ENCODE assay signal across 8 cellular contexts in the genomic region with DNA sequence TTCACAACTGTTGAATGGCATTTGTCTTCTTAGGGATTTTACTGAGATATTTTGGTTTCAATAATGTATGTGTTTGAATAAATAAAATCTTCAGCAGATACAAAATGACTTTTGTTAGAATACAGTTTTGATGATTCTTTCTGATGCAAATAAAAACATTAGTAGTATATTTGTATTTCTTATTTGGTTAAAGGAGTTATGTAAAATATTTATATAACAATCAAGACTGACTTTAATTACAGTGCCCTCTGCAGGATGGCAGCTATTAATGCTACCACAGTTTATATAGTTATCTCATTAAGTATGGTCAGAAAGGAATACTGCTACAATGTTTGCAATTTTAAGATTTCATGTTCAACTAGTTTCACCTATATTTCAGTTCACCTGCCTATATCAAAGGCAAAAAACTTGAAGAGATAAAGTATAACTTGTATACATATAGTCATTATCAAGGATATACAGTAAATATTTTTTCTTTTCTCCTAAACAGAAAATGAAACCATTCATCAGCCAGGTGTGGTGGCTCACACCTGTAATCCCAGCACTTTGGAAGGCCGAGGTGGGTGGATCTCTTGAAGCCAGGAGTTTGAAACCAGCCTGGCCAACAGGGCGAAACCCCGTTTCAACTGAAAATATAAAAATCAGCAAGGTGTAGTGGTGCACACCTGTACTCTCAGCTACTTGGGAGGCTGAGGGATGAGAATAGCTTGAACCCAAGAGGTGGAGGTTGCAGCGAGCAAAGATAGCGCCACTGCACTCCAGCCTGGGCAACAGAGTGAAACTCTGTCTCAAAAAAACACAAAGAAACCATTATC. TPM values are rescaled to one million over a fixed set of nuclear protein-coding genes. Genes with fewer than 3 reads are reported as not detected.
DNase-seq lines count a peak whose midpoint lies in the region; ATAC-seq and TF ChIP-seq lines count a peak whose summit lies in the region.

No MANE protein-coding gene starts in this region.

- intact Hi-C loops in CD4-positive, alpha-beta memory T cell (cut with micrococcal nuclease) = loop anchor here (1.0 to 10.0 kb wide), 3 partner anchors 20 to 194 kb away; partner anchors contain the start of gene ARL5A
- intact Hi-C loops in right lobe of liver (cut with DNase I) (no loop called here), lower leg skin (cut with DNase I; ENCODE audit: low total_unique reads) (no loop called here)

- ATAC-seq in right lobe of liver = peak; percentile 73 to 86 (median 76)

- CTCF ChIA-PET in CD4-positive, alpha-beta memory T cell (lab: Charles Lee; ENCODE audit: partially characterized antibody) = interaction anchor here (1.0 to 1.4 kb wide), 2 partner anchors 21 to 194 kb away, joined by 3 read pairs; no protein-coding TSS in a partner anchor

- peaks cover 0 to 7% (median 4%) of the 10 kb centered on the region in 4 donors for H3K4me1 Mint-ChIP-seq in CD4-positive, alpha-beta memory T cell

- H3K4me3 ChIP-seq in CD4-positive, alpha-beta memory T cell (ENCODE audit: low read length in 2 of 2) = peak overlapping the region in 1 of 2 donors; percentile 12
- H3K4me3 ChIP-seq in astrocyte of the cerebellum (ENCODE audit: low read depth, low read length) = no peak overlapping the region
- no peak overlapping the region for H3K4me3 ChIP-seq in right lobe of liver
- H3K4me3 ChIP-seq in lower leg skin (ENCODE audit: low read depth, poor library complexity, severe bottlenecking) = no peak overlapping the region

- H3K4me1 ChIP-seq in CD4-positive, alpha-beta memory T cell (ENCODE audit: insufficient read depth, low read length) = peaks cover 14% of the 10 kb centered on the region
- peaks cover 0 to 6% (median 0%) of the 10 kb centered on the region in 4 donors for H3K4me1 ChIP-seq in right lobe of liver

- no peak for TF ChIP-seq POLR2A in right lobe of liver (IDR thresholded peaks at IDR 0.05)
- no peak for TF ChIP-seq POLR2A in lower leg skin (IDR thresholded peaks at IDR 0.05)

- H3K36me3 ChIP-seq in CD4-positive, alpha-beta memory T cell (ENCODE audit: insufficient read depth, low read length) = peaks cover 21% of the 10 kb centered on the region
- H3K36me3 ChIP-seq in right lobe of liver = peaks cover 0 to 22% (median 10%) of the 10 kb centered on the region in 4 donors

- peak in 4 of 5 donors; percentile 31 to 44 (median 41) for DNase-seq in CD4-positive, alpha-beta memory T cell
- peak; percentile 22 for DNase-seq in HCEC 1CT
- no peak for DNase-seq in astrocyte of the cerebellum (ENCODE audit: low read depth)
- DNase-seq in right lobe of liver = no peak
- DNase-seq in activated CD4-positive, alpha-beta T cell treated with anti-CD3 and anti-CD28 coated beads for 1 hour = no peak
- DNase-seq in lower leg skin (ENCODE audit: low spot score in 2 of 2) = no peak
- no peak for DNase-seq in NCI-H1930 (lab: John Stamatoyannopoulos, UW)
- no peak for DNase-seq in COR-L47 (lab: John Stamatoyannopoulos, UW)

- H3K36me3 Mint-ChIP-seq in CD4-positive, alpha-beta memory T cell = peaks cover 30 to 33% of the 10 kb centered on the region in 2 donors

- peaks cover 0 to 6% (median 0%) of the 10 kb centered on the region in 8 donors for H3K9me3 Mint-ChIP-seq in CD4-positive, alpha-beta memory T cell

- peak; percentile 24 for TF ChIP-seq CTCF in astrocyte of the cerebellum (IDR thresholded peaks at IDR 0.05; ENCODE audit: low read depth, low read length, missing control alignments)
- TF ChIP-seq CTCF in right lobe of liver (IDR thresholded peaks at IDR 0.05) = peak; percentile 47 to 73 (median 63)
- TF ChIP-seq CTCF in lower leg skin (IDR thresholded peaks at IDR 0.05) = no peak

- POLR2A ChIA-PET in CD4-positive, alpha-beta memory T cell (lab: Charles Lee; ENCODE audit: partially characterized antibody) = interaction anchor here (0.8 kb wide), 1 partner anchor 19 kb away, joined by 3 read pairs; no protein-coding TSS in a partner anchor

- 58% methylated on average over 1 of the region's 5 CpGs for WGBS in right lobe of liver (ENCODE audit: insufficient coverage, low coverage, low lambda C conversion rate, missing lambda C conversion rate)
- WGBS in lower leg skin, 2 donors = 88 to 93% methylated on average over 5 of the region's 5 CpGs

- no peaks in the 10 kb centered on the region for H3K27me3 Mint-ChIP-seq in CD4-positive, alpha-beta memory T cell

- no peak overlapping the region for H3K27ac ChIP-seq in CD4-positive, alpha-beta memory T cell (ENCODE audit: low read depth, low read length)
- H3K27ac ChIP-seq in right lobe of liver = no peak overlapping the region

- H3K4me3 Mint-ChIP-seq in CD4-positive, alpha-beta memory T cell = peak overlapping the region in 4 of 8 donors; percentile 10 to 62 (median 32)

- no peaks in the 10 kb centered on the region for H3K9me3 ChIP-seq in CD4-positive, alpha-beta memory T cell (ENCODE audit: control insufficient read depth in 1 of 2, low read length in 2 of 2)
- H3K9me3 ChIP-seq in right lobe of liver = no peaks in the 10 kb centered on the region

- in situ Hi-C loops in astrocyte of the cerebellum (cut with HindIII; ENCODE audit: low sequenced_read_pairs) = no loop called here

- peak overlapping the region in 5 of 7 donors; percentile 10 to 59 (median 38) for H3K27ac Mint-ChIP-seq in CD4-positive, alpha-beta memory T cell

- no peaks in the 10 kb centered on the region for H3K27me3 ChIP-seq in CD4-positive, alpha-beta memory T cell (ENCODE audit: insufficient read depth, low read length)
- H3K27me3 ChIP-seq in right lobe of liver = no peaks in the 10 kb centered on the region

RNA-seq across cellular contexts. Expression of gene ARL5A, which starts 19.8 kb away (rescaled TPM):
- total RNA-seq in CD4-positive, alpha-beta memory T cell = 10 to 100 TPM; 40.9 to 41.6 TPM
- 10 to 100 TPM; 61.0 to 64.0 TPM for polyA plus RNA-seq in CD4-positive, alpha-beta memory T cell
- total RNA-seq in right lobe of liver (10 to 100 TPM; 20.0 to 33.3 (median 22.4) TPM), lower leg skin (100 to 1,000 TPM in 3 of 4 donors, 10 to 100 TPM in 1; 77.7 to 161 (median 128) TPM)

Comparison
In these comparisons a context has a peak if more than half of its experiments do, and no peak if none do; other contexts are left out.
1. DNase-seq: peak in CD4-positive, alpha-beta memory T cell (4 of 5) and HCEC 1CT (single experiment); none in astrocyte of the cerebellum (single experiment), right lobe of liver (0 of 3), activated CD4-positive, alpha-beta T cell treated with anti-CD3 and anti-CD28 coated beads for 1 hour (single experiment), lower leg skin (0 of 2), NCI-H1930 (0 of 2) and COR-L47 (single experiment).
2. CTCF ChIP-seq: peak in astrocyte of the cerebellum (single experiment) and right lobe of liver (4 of 4); none in lower leg skin (0 of 3).